ENCODE assay signal across 14 cellular contexts in the genomic region with DNA sequence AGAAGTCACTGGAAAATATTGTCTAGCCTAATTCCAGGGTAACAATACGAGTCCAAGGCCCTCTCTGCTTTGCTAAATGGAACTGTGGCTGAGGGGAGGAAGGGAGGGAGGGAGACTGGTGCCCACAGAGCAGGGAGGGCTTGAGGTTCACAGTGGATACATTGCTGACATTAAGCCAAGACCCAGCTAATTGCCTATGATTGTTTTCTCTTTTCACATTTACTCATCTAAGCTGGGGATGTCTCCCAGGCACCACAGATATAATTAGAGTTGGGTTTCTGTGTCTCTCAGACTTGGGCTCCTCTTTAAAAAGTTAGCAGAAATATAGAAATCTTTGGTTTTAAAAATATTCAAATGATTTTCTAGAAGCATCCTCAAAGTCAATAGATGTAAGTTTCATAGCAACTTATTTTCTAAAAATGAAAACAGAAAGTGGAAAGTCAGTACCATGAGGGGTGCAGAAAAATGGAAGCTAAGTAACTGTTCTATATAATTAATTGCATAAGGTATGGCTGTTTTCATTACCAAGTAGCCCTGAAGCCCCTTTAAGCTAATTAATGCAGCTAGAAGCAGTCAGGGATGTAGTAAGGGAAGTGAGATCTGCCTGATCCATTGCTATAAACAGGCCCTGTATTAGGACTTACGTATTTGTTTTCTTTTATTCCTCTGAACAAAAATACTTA.
DNase-seq lines count a peak whose midpoint lies in the region; ATAC-seq and TF ChIP-seq lines count a peak whose summit lies in the region.
"Had no signal": no experiment of that assay in that cellular context is flagged by ENCODE, and none has a peak within 500 bp of the region (broad histone marks: within the 10 kb centered on the region; RNA-seq: fewer than 3 reads in every experiment).

No MANE protein-coding gene starts in this region.

- in situ Hi-C loops in mammary epithelial cell (cut with MboI; ENCODE audit: low sequenced_read_pairs in 2 of 2): no loop called here

- no peaks in the 10 kb centered on the region for H3K9me3 ChIP-seq in mammary epithelial cell (replicated peaks; ENCODE audit: insufficient read depth, low read length)

- ATAC-seq in GM18498 (IDR thresholded peaks at IDR 0.05; ENCODE audit: unreplicated experiment): peak; percentile 67
- ATAC-seq in GM19463 (IDR thresholded peaks at IDR 0.05; ENCODE audit: unreplicated experiment): peak; percentile 55
- peak; percentile 58 for ATAC-seq in HG02884 (IDR thresholded peaks at IDR 0.05; ENCODE audit: unreplicated experiment)
- peak; percentile 33 for ATAC-seq in HG03521 (IDR thresholded peaks at IDR 0.05; ENCODE audit: unreplicated experiment)
- ATAC-seq: activated T-cell treated with anti-CD3 and anti-CD28 coated beads, Interleukin-2, amount 50 U/mL, for 4 hours had no signal

- BruUV-seq in mammary epithelial cell (replicated peaks; lab: Mats Ljungman, UMichigan): no TSS peak

- WGBS in mammary epithelial cell (ENCODE audit: low coverage, missing lambda C conversion rate): 69% methylated on average over 1 of the region's 2 CpGs

- CTCF ChIA-PET in mammary epithelial cell (lab: Charles Lee; ENCODE audit: low non-redundant PET): no interaction called here

- no peak overlapping the region for H2AFZ ChIP-seq in mammary epithelial cell (ENCODE audit: low read depth, low read length)

- no peaks in the 10 kb centered on the region for H3K36me3 ChIP-seq in mammary epithelial cell (ENCODE audit: insufficient read depth, low read length)
- H3K36me3 ChIP-seq: brain microvascular endothelial cell had no signal

- H4K20me1 ChIP-seq in mammary epithelial cell (ENCODE audit: insufficient read depth, low read length): no peaks in the 10 kb centered on the region

- no peaks in the 10 kb centered on the region for H3K4me1 ChIP-seq in mammary epithelial cell (ENCODE audit: insufficient read depth, low read length)

- no peak overlapping the region for H3K27ac ChIP-seq in mammary epithelial cell (ENCODE audit: insufficient read depth, low read depth, low read length)
- H3K27ac ChIP-seq: brain microvascular endothelial cell, HL-60, PC-9 had no signal

- H3K4me2 ChIP-seq in mammary epithelial cell (ENCODE audit: insufficient read depth, low read depth, low read length): no peak overlapping the region
- H3K4me2 ChIP-seq: PC-9 had no signal

- intact Hi-C loops in mammary epithelial cell (cut with micrococcal nuclease): no loop called here

- dilution Hi-C loops in mammary epithelial cell (cut with HindIII; ENCODE audit: low sequenced_read_pairs): no loop called here

- peaks cover 4% of the 10 kb centered on the region for H3K27me3 ChIP-seq in mammary epithelial cell (ENCODE audit: insufficient read depth, low read length)
- H3K27me3 ChIP-seq: brain microvascular endothelial cell had no signal

- no peak for DNase-seq in stimulated activated CD4-positive, alpha-beta T cell treated with anti-CD3 and anti-CD28 coated beads, Interleukin-2, amount 100 ng/mL, for 24 hours
- no peak for DNase-seq in NCI-H1092 treated with DMSO at 0.1 percent for 48 hours (lab: John Stamatoyannopoulos, UW)
- no peak for DNase-seq in germinal center (ENCODE audit: low spot score)
- no peak for DNase-seq in mammary epithelial cell
- DNase-seq: activated T-cell treated with anti-CD3 and anti-CD28 coated beads, Interleukin-2, amount 50 U/mL, for 4 hours; brain microvascular endothelial cell; GF-D8; NCI-H1436; PC-9 had no signal

- no peak overlapping the region for H3K9ac ChIP-seq in mammary epithelial cell (ENCODE audit: insufficient read depth, low read length)

- no peak overlapping the region for H3K4me3 ChIP-seq in mammary epithelial cell (replicated peaks in 1 of 3; ENCODE audit: insufficient read depth in 1 of 3, low read depth in 2 of 3, low read length in 3 of 3)
- H3K4me3 ChIP-seq: PC-9 had no signal

- no peak for TF ChIP-seq CTCF in mammary epithelial cell (conservative IDR thresholded peaks at IDR 0.05 in 1 of 2, IDR thresholded peaks at IDR 0.05 in 1 of 2; ENCODE audit: extremely low read depth in 1 of 2, insufficient read depth in 1 of 2, low read depth in 1 of 2, low read length in 2 of 2)

- H3K79me2 ChIP-seq in mammary epithelial cell (ENCODE audit: insufficient read depth, low read length): no peaks in the 10 kb centered on the region
